8 cellular contexts compared by ENCODE assay signal in genomic region chr2:216012830-216013079, GRCh38. TPM values are rescaled to one million over a fixed set of nuclear protein-coding genes. Genes with fewer than 3 reads are reported as not detected.
DNase-seq lines count a peak whose midpoint lies in the region; ATAC-seq and TF ChIP-seq lines count a peak whose summit lies in the region.

No MANE protein-coding gene starts in this region.

- no peak overlapping the region for H2BK5ac ChIP-seq in IMR-90 (ENCODE audit: low read depth, low read length, poor library complexity, severe bottlenecking)

- H3K4me1 ChIP-seq in A673 (ENCODE audit: insufficient read depth, low read length, poor library complexity, severe bottlenecking) (no peaks in the 10 kb centered on the region), IMR-90 (ENCODE audit: control insufficient read depth, insufficient read depth, low read length) (peaks cover 2% of the 10 kb centered on the region; the same call in 1 of the 2 replicates), mucosa of stomach (ENCODE audit: control insufficient read depth, insufficient read depth, low read length) (no peaks in the 10 kb centered on the region)

- H3K4me3 ChIP-seq in A673 (ENCODE audit: low read depth, low read length, poor library complexity, severe bottlenecking) (peak overlapping the region; percentile 66), IMR-90 (ENCODE audit: insufficient read depth, low read depth, low read length) (peak overlapping the region; percentile 89), mucosa of stomach (ENCODE audit: low read length) (peak overlapping the region; percentile 22)

- H3K27ac Mint-ChIP-seq in central memory CD8-positive, alpha-beta T cell (ENCODE audit: low read depth), result peak overlapping the region; percentile 80

- H3K9ac ChIP-seq in IMR-90 (ENCODE audit: low read depth, low read length), result peak overlapping the region; percentile 44; the same call in 1 of the 2 replicates
- peak overlapping the region; percentile 85 for H3K9ac ChIP-seq in mucosa of stomach (ENCODE audit: low read length)

- H4K5ac ChIP-seq in IMR-90 (ENCODE audit: low read depth, low read length), result no peak overlapping the region

- no peak for TF ChIP-seq RAD21 in IMR-90 (IDR thresholded peaks at IDR 0.05; ENCODE audit: low read length)

- dilution Hi-C loops in IMR-90 (cut with HindIII; ENCODE audit: low sequenced_read_pairs, unreplicated experiment), result no loop called here

- H3K27ac ChIP-seq in A673 (ENCODE audit: low read depth, low read length, poor library complexity, severe bottlenecking), result peak overlapping the region; percentile 21
- H3K27ac ChIP-seq in IMR-90 (ENCODE audit: insufficient read depth, low read length), result no peak overlapping the region

- H3K36me3 ChIP-seq in A673 (ENCODE audit: insufficient read depth, low read length, poor library complexity, severe bottlenecking), result no peaks in the 10 kb centered on the region
- H3K36me3 ChIP-seq in IMR-90 (ENCODE audit: control insufficient read depth, insufficient read depth, low read length), result no peaks in the 10 kb centered on the region
- no peaks in the 10 kb centered on the region for H3K36me3 ChIP-seq in mucosa of stomach (ENCODE audit: control insufficient read depth, insufficient read depth, low read length)

- H3K4ac ChIP-seq in IMR-90 (ENCODE audit: low read depth, low read length), result no peak overlapping the region

- H3K9me3 Mint-ChIP-seq in central memory CD8-positive, alpha-beta T cell, result no peaks in the 10 kb centered on the region

- H2BK120ac ChIP-seq in IMR-90 (ENCODE audit: low read depth, low read length), result no peak overlapping the region

- TF ChIP-seq POLR2A in IMR-90 (IDR thresholded peaks at IDR 0.05; ENCODE audit: low read depth, low read length), result no peak

- H3K4me3 Mint-ChIP-seq in central memory CD8-positive, alpha-beta T cell, result peak overlapping the region; percentile 87

- no peak overlapping the region for H2AK5ac ChIP-seq in IMR-90 (ENCODE audit: low read depth, low read length)

- peak overlapping the region in 1 of 2 experiments; percentile 24; a peak in 1 of 4 replicates for H4K8ac ChIP-seq in IMR-90 (ENCODE audit: low read depth in 2 of 2, low read length in 2 of 2)

- DNase-seq in A673 (ENCODE audit: low spot score), result no peak
- DNase-seq in IMR-90, result no peak
- DNase-seq in central memory CD8-positive, alpha-beta T cell (ENCODE audit: low spot score in 2 of 2), result no peak
- DNase-seq in NCI-H146 treated with DMSO at 0.1 percent for 48 hours (lab: John Stamatoyannopoulos, UW; ENCODE audit: unreplicated experiment), result no peak
- no peak for DNase-seq in GM20000 (ENCODE audit: low spot score)
- no peak for DNase-seq in NCI-H345 treated with DMSO at 0.1 percent for 48 hours (lab: John Stamatoyannopoulos, UW; ENCODE audit: unreplicated experiment)

- CTCF ChIA-PET in A673 (lab: Charles Lee) (no interaction called here), IMR-90 (lab: Yijun Ruan, JAX) (interaction anchor here (1.5 to 2.7 kb wide), 2 partner anchors 12 to 62 kb away, joined by 4 to 12 read pairs; no protein-coding TSS in a partner anchor)

- no peaks in the 10 kb centered on the region for H3K9me1 ChIP-seq in IMR-90 (ENCODE audit: insufficient read depth, low read length)

- peak overlapping the region; percentile 93 for H2AFZ ChIP-seq in IMR-90 (replicated peaks; ENCODE audit: low read length, poor library complexity)

- peaks cover 6% of the 10 kb centered on the region for H3K36me3 Mint-ChIP-seq in central memory CD8-positive, alpha-beta T cell (ENCODE audit: insufficient read depth)

- 10% methylated on average over 3 of the region's 6 CpGs; no CpG with 5 or more reads in 1 of the 2 experiments for WGBS in IMR-90 (ENCODE audit: extremely low coverage in 2 of 2, insufficient read length in 1 of 2), 2 experiments

- H2BK15ac ChIP-seq in IMR-90 (ENCODE audit: low read depth, low read length), result no peak overlapping the region

- H3K27me3 ChIP-seq in A673 (replicated peaks; ENCODE audit: insufficient read depth, low read depth, low read length, poor library complexity) (no peaks in the 10 kb centered on the region), IMR-90 (ENCODE audit: control insufficient read depth, insufficient read depth, low read length) (no peaks in the 10 kb centered on the region), mucosa of stomach (ENCODE audit: control insufficient read depth, insufficient read depth, low read length) (no peaks in the 10 kb centered on the region)

- H3K18ac ChIP-seq in IMR-90 (ENCODE audit: low read depth, low read length), result no peak overlapping the region

- no peaks in the 10 kb centered on the region for H4K20me1 ChIP-seq in IMR-90 (ENCODE audit: insufficient read depth, low read length)

- peak; percentile 5; the same call in 1 of the 2 replicates for ATAC-seq in IMR-90 (ENCODE audit: low read depth)
- no peak for ATAC-seq in central memory CD8-positive, alpha-beta T cell (replicated peaks; ENCODE audit: extremely low read depth, poor library complexity, severe bottlenecking)
- no peak for ATAC-seq in HG03135 (IDR thresholded peaks at IDR 0.05; ENCODE audit: unreplicated experiment)

- peak overlapping the region; percentile 100 for H3K4me2 ChIP-seq in IMR-90 (ENCODE audit: low read depth, low read length)

- H3K56ac ChIP-seq in IMR-90 (ENCODE audit: extremely low read depth, insufficient read depth, low read length), result no peak overlapping the region

- no peaks in the 10 kb centered on the region for H3K27me3 Mint-ChIP-seq in central memory CD8-positive, alpha-beta T cell

- H2AK9ac ChIP-seq in IMR-90 (replicated peaks; ENCODE audit: low read depth, low read length, poor library complexity), result peak overlapping the region; percentile 22

- no peak for TF ChIP-seq CTCF in A673 (conservative IDR thresholded peaks at IDR 0.05; ENCODE audit: low read depth, low read length)
- no peak for TF ChIP-seq CTCF in IMR-90 (conservative IDR thresholded peaks at IDR 0.05; ENCODE audit: low read depth, low read length)
- TF ChIP-seq CTCF in GM20000 (IDR thresholded peaks at IDR 0.05; ENCODE audit: extremely low read depth, missing control alignments), result no peak

- BruUV-seq in A673 (replicated peaks; lab: Mats Ljungman, UMichigan) (no TSS peak), IMR-90 (replicated peaks; lab: Mats Ljungman, UMichigan) (no TSS peak)

- H3K14ac ChIP-seq in IMR-90 (replicated peaks; ENCODE audit: low read depth, low read length), result peak overlapping the region; percentile 19; the same call in 1 of the 2 replicates

- peaks cover 58% of the 10 kb centered on the region for H3K4me1 Mint-ChIP-seq in central memory CD8-positive, alpha-beta T cell

- POLR2A ChIA-PET in A673 (lab: Charles Lee; ENCODE audit: low non-redundant PET), result no interaction called here
- POLR2A ChIA-PET in IMR-90 (lab: Charles Lee; ENCODE audit: unreplicated experiment), result no interaction called here

- peak overlapping the region; percentile 62; the same call in 1 of the 2 replicates for H3K23ac ChIP-seq in IMR-90 (ENCODE audit: low read depth, low read length)

- no peak overlapping the region for H4K91ac ChIP-seq in IMR-90 (ENCODE audit: insufficient read depth, low read depth, low read length)

- intact Hi-C loops in A673 (cut with micrococcal nuclease; ENCODE audit: unreplicated experiment), result loop anchor here (5.0 kb wide), 1 partner anchor 60 kb away; no protein-coding TSS in a partner anchor
- intact Hi-C loops in IMR-90 (cut with micrococcal nuclease), result no loop called here

- in situ Hi-C loops in IMR-90 (cut with MboI; ENCODE audit: low sequenced_read_pairs), result no loop called here

- H2BK20ac ChIP-seq in IMR-90 (ENCODE audit: low read depth, low read length), result no peak overlapping the region

- H3K79me1 ChIP-seq in IMR-90 (ENCODE audit: low read depth in 1 of 2, low read length in 2 of 2), result no peaks in the 10 kb centered on the region

- H3K9me3 ChIP-seq in A673 (ENCODE audit: low read depth, low read length, poor library complexity, severe bottlenecking) (no peaks in the 10 kb centered on the region), IMR-90 (ENCODE audit: control insufficient read depth, insufficient read depth, low read length) (no peaks in the 10 kb centered on the region), mucosa of stomach (ENCODE audit: control insufficient read depth, low read length) (no peaks in the 10 kb centered on the region)

TF ChIP-seq in IMR-90, 13 proteins besides CTCF, POLR2A, EP300 and RAD21:
- TF ChIP-seq CHD1 (IDR thresholded peaks at IDR 0.05; ENCODE audit: low read depth, low read length), result no peak
- TF ChIP-seq MAFK (IDR thresholded peaks at IDR 0.05; ENCODE audit: low read depth, low read length), result peak; percentile 87

RNA-seq across cellular contexts. Expression of gene MREG, which starts 0.6 kb away (rescaled TPM):
- total RNA-seq in A673 (2021) (14.9 and 15.9 TPM in 2 replicates), IMR-90 (2012; rRNA removed) (1.7 and 1.8 TPM in 2 replicates)
- 1.0 and 1.1 TPM in 2 replicates for polyA plus RNA-seq in IMR-90 (2012; rRNA removed)
- polyA plus RNA-seq in IMR-90 (2012; cell fraction: cytosol; rRNA removed), result 0.34 and 0.43 TPM in 2 replicates
- 0.20 and 1.4 TPM in 2 replicates for polyA plus RNA-seq in IMR-90 (2012; cell fraction: nucleus; rRNA removed; ENCODE audit: low replicate concordance)

Comparison
In these comparisons a context has a peak if more than half of its experiments do, and no peak if none do; other contexts are left out.
1. H3K4me3 ChIP-seq: peak in every context shown above with its lines; median percentile 89 in IMR-90; 66 in A673; 22 in mucosa of stomach.